Comparison of ENCODE assay signal across 14 cellular contexts in genomic region chr17:78428842-78429617, GRCh38. TPM values are rescaled to one million over a fixed set of nuclear protein-coding genes. Genes with fewer than 3 reads are reported as not detected.
DNase-seq lines count a peak whose midpoint lies in the region; ATAC-seq and TF ChIP-seq lines count a peak whose summit lies in the region.
"Had no signal": no experiment of that assay in that cellular context is flagged by ENCODE, and none has a peak within 500 bp of the region (broad histone marks: within the 10 kb centered on the region; RNA-seq: fewer than 3 reads in every experiment).

No MANE protein-coding gene starts in this region.

- H3K27ac Mint-ChIP-seq in osteocyte (ENCODE audit: unreplicated experiment), result peak overlapping the region; percentile 56

- CTCF ChIA-PET in HEK293 (lab: Yijun Ruan, JAX), result interaction anchor here (0.5 kb wide), 1 partner anchor 141 kb away, joined by 3 read pairs; no protein-coding TSS in a partner anchor

- H3K9me3 Mint-ChIP-seq in osteocyte (ENCODE audit: unreplicated experiment), result no peaks in the 10 kb centered on the region

- POLR2A ChIA-PET in HEK293 (lab: Yijun Ruan, JAX), result interaction anchor here (0.7 kb wide), 1 partner anchor 685 kb away, joined by 4 read pairs; no protein-coding TSS in a partner anchor

- ATAC-seq in RWPE2 (ENCODE audit: low read depth), result no peak
- ATAC-seq: Panc1 had no signal

- H3K36me3 ChIP-seq in HEK293 (ENCODE audit: control insufficient read depth in 2 of 2, insufficient read depth in 1 of 2, low read length in 2 of 2), result peaks cover 0 to 54% of the 10 kb centered on the region in 2 experiments; a peak in 2 of 3 replicates
- H3K36me3 ChIP-seq in RWPE2 (ENCODE audit: low read depth), result peaks cover 16% of the 10 kb centered on the region

- no peaks in the 10 kb centered on the region for H3K27me3 ChIP-seq in RWPE2 (ENCODE audit: insufficient read depth, poor library complexity, severe bottlenecking)

- H3K27me3 Mint-ChIP-seq in osteocyte (ENCODE audit: unreplicated experiment), result no peaks in the 10 kb centered on the region

- H3K27ac ChIP-seq in HEK293 (ENCODE audit: extremely low read depth, low read depth, low read length), result no peak overlapping the region
- H3K27ac ChIP-seq in RWPE2 (ENCODE audit: poor library complexity, severe bottlenecking), result no peak overlapping the region

- DNase-seq in RWPE2 (ENCODE audit: low spot score), result peak; percentile 68
- peak; percentile 37 for DNase-seq in fibroblast of villous mesenchyme (ENCODE audit: low read depth)
- no peak for DNase-seq in osteocyte (ENCODE audit: extremely low spot score, unreplicated experiment)
- DNase-seq in amygdala (lab: John Stamatoyannopoulos, UW), result no peak
- no peak for DNase-seq in COLO829 (ENCODE audit: low spot score)
- no peak for DNase-seq in GM10266 (ENCODE audit: extremely low spot score)
- DNase-seq: KG1, MM.1S, NCI-H1105, NCI-H187, NCI-H774, Right ventricle myocardium superior had no signal

- H3K4me1 ChIP-seq in HEK293 (ENCODE audit: control insufficient read depth, insufficient read depth, low read length) (no peaks in the 10 kb centered on the region), RWPE2 (ENCODE audit: insufficient read depth, poor library complexity, severe bottlenecking) (no peaks in the 10 kb centered on the region)

- H3K4me3 ChIP-seq in HEK293 (ENCODE audit: low read depth, low read length) (no peak overlapping the region), RWPE2 (ENCODE audit: severe bottlenecking) (no peak overlapping the region), fibroblast of villous mesenchyme (ENCODE audit: low read depth, low read length) (no peak overlapping the region)

- TF ChIP-seq CTCF in HEK293 (tag by site-specific recombination; IDR thresholded peaks at IDR 0.05), result no peak
- no peak for TF ChIP-seq CTCF in RWPE2 (IDR thresholded peaks at IDR 0.05; ENCODE audit: poor library complexity, severe bottlenecking)
- TF ChIP-seq CTCF in fibroblast of villous mesenchyme (IDR thresholded peaks at IDR 0.05; ENCODE audit: insufficient read depth, low read depth, low read length), result no peak
- no peak for TF ChIP-seq CTCF in osteocyte (IDR thresholded peaks at IDR 0.05)
- no peak for TF ChIP-seq CTCF in GM10266 (IDR thresholded peaks at IDR 0.05; ENCODE audit: control insufficient read depth, insufficient read depth, low read depth, missing control alignments)

- H3K4me3 Mint-ChIP-seq in osteocyte (ENCODE audit: unreplicated experiment), result no peak overlapping the region

- peaks cover 30% of the 10 kb centered on the region for H3K4me1 Mint-ChIP-seq in osteocyte (ENCODE audit: unreplicated experiment)

- H3K36me3 Mint-ChIP-seq in osteocyte (ENCODE audit: unreplicated experiment), result peaks cover 14% of the 10 kb centered on the region

- H3K9me3 ChIP-seq in HEK293 (ENCODE audit: control insufficient read depth, insufficient read depth, low read depth, low read length), result no peaks in the 10 kb centered on the region
- no peaks in the 10 kb centered on the region for H3K9me3 ChIP-seq in RWPE2 (ENCODE audit: severe bottlenecking)

TF ChIP-seq in HEK293, 187 proteins besides CTCF, POLR2A, EP300 and RAD21:
- TF ChIP-seq REST (tag by site-specific recombination; IDR thresholded peaks at IDR 0.05) (peak; percentile 96), ZNF792 (tag by site-specific recombination; IDR thresholded peaks at IDR 0.05) (no peak)

RNA-seq across cellular contexts. Expression of gene PGS1, which starts 50.6 kb away (rescaled TPM):
- 30.9 and 35.4 TPM in 2 replicates for total RNA-seq in fibroblast of villous mesenchyme
- total RNA-seq in osteocyte, result 52.7 and 53.0 TPM in 2 replicates

Comparison
In these comparisons a context has a peak if more than half of its experiments do, and no peak if none do; other contexts are left out.
1. DNase-seq: peak in RWPE2 (single experiment) and fibroblast of villous mesenchyme (single experiment); none in osteocyte (single experiment), amygdala (0 of 56), COLO829 (single experiment) and GM10266 (single experiment).